ENCODE assay signal across 9 cellular contexts in the genomic region with DNA sequence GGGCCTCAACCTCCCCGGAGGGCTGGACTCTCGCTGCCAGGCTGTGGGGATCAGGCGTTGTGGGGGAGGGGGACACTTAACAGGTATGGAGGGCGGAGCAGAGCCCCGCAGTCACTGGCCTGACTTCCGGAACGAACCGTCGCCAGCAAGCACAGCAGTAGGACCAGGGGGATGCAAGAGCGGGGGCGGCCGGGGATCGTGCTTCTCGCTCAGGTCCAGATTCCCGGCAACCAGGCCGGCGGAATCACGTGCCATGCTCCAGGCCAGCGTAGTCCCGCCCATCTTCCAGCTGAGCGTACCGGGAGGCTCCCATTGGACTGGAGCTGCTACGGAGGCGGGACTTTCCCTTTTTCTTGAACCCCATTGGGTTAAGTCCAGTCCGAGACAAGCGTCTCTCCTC. TPM values are rescaled to one million over a fixed set of nuclear protein-coding genes. Genes with fewer than 3 reads are reported as not detected.
DNase-seq lines count a peak whose midpoint lies in the region; ATAC-seq, FAIRE-seq and TF ChIP-seq lines count a peak whose summit lies in the region.
"Had no signal": no experiment of that assay in that cellular context is flagged by ENCODE, and none has a peak within 500 bp of the region (broad histone marks: within the 10 kb centered on the region; RNA-seq: fewer than 3 reads in every experiment).

No MANE protein-coding gene starts in this region.

- ATAC-seq in GM19328 (IDR thresholded peaks at IDR 0.05; ENCODE audit: unreplicated experiment), result peak; percentile 98

- dilution Hi-C loops in endothelial cell of umbilical vein (cut with MboI; ENCODE audit: extremely low pct_ligation_motif_present, low sequenced_read_pairs), result no loop called here

- intact Hi-C loops in endothelial cell of umbilical vein (cut with micrococcal nuclease), result loop anchor here (1.0 kb wide), 1 partner anchor 22 kb away; a partner anchor contains a TSS

- no peak overlapping the region for H3K27ac ChIP-seq in endothelial cell of umbilical vein (ENCODE audit: insufficient read depth, low read depth, low read length)
- H3K27ac ChIP-seq in osteoblast (ENCODE audit: low read depth, low read length), result no peak overlapping the region

- peaks cover 6% of the 10 kb centered on the region for H3K4me1 ChIP-seq in endothelial cell of umbilical vein (ENCODE audit: control insufficient read depth, extremely low read depth, insufficient read depth, low read length)
- H3K4me1 ChIP-seq in osteoblast (ENCODE audit: insufficient read depth, low read length), result peaks cover 7% of the 10 kb centered on the region

- H3K4me3 ChIP-seq in endothelial cell of umbilical vein (replicated peaks in 1 of 3; ENCODE audit: insufficient read depth in 1 of 3, low read depth in 1 of 3, low read length in 3 of 3), result peak overlapping the region in 2 of 3 experiments; percentile 12 to 53
- peak overlapping the region; percentile 70 for H3K4me3 ChIP-seq in osteoblast (ENCODE audit: insufficient read depth, low read length)

- POLR2A ChIA-PET in endothelial cell of umbilical vein (lab: Charles Lee), result no interaction called here

- no peaks in the 10 kb centered on the region for H3K79me2 ChIP-seq in endothelial cell of umbilical vein (ENCODE audit: control insufficient read depth, insufficient read depth, low read length)
- peaks cover 8% of the 10 kb centered on the region for H3K79me2 ChIP-seq in osteoblast (ENCODE audit: insufficient read depth, low read length)

- H2AFZ ChIP-seq in endothelial cell of umbilical vein (ENCODE audit: low read depth, low read length) (peak overlapping the region; percentile 1), osteoblast (ENCODE audit: low read length) (peak overlapping the region; percentile 59)

- CTCF ChIA-PET in endothelial cell of umbilical vein (lab: Charles Lee), result interaction anchor here (0.7 to 2.9 kb wide), 2 partner anchors 12 to 43 kb away, joined by 4 to 12 read pairs; no protein-coding TSS in a partner anchor

- no peaks in the 10 kb centered on the region for H3K9me1 ChIP-seq in endothelial cell of umbilical vein (replicated peaks; ENCODE audit: control insufficient read depth, extremely low read depth, insufficient read depth, low read length)

- H3K27me3 ChIP-seq in endothelial cell of umbilical vein (ENCODE audit: control insufficient read depth in 2 of 2, insufficient read depth in 2 of 2, low read length in 2 of 2) (no peaks in the 10 kb centered on the region), osteoblast (ENCODE audit: insufficient read depth, low read length) (no peaks in the 10 kb centered on the region)

- no peak for FAIRE-seq in endothelial cell of umbilical vein (lab: Jason Lieb, UNC)

- no peak for TF ChIP-seq POLR2A in endothelial cell of umbilical vein (IDR thresholded peaks at IDR 0.05; ENCODE audit: low read depth, low read length)

- H3K9ac ChIP-seq in endothelial cell of umbilical vein (replicated peaks; ENCODE audit: extremely low read depth, insufficient read depth, low read length), result no peak overlapping the region

- H3K9me3 ChIP-seq in endothelial cell of umbilical vein (replicated peaks; ENCODE audit: control insufficient read depth, insufficient read depth, low read length) (no peaks in the 10 kb centered on the region), osteoblast (ENCODE audit: low read depth, low read length) (no peaks in the 10 kb centered on the region)

- peak overlapping the region; percentile 5 for H3K4me2 ChIP-seq in endothelial cell of umbilical vein (ENCODE audit: insufficient read depth, low read length)
- H3K4me2 ChIP-seq in osteoblast (ENCODE audit: insufficient read depth, low read length), result peak overlapping the region; percentile 26

- no peaks in the 10 kb centered on the region for H3K36me3 ChIP-seq in endothelial cell of umbilical vein (ENCODE audit: control insufficient read depth in 2 of 2, extremely low read depth in 1 of 2, insufficient read depth in 2 of 2, low read length in 2 of 2)
- no peaks in the 10 kb centered on the region for H3K36me3 ChIP-seq in osteoblast (ENCODE audit: insufficient read depth, low read length)

- no peaks in the 10 kb centered on the region for H4K20me1 ChIP-seq in endothelial cell of umbilical vein (replicated peaks; ENCODE audit: control insufficient read depth, extremely low read depth, insufficient read depth, low read length)
- no peaks in the 10 kb centered on the region for H4K20me1 ChIP-seq in osteoblast (ENCODE audit: insufficient read depth, low read length)

- BruUV-seq in endothelial cell of umbilical vein (replicated peaks; lab: Mats Ljungman, UMichigan), result no TSS peak

- TF ChIP-seq CTCF in endothelial cell of umbilical vein (IDR thresholded peaks at IDR 0.05; ENCODE audit: extremely low read depth in 1 of 2, insufficient read depth in 1 of 2, low read depth in 1 of 2, low read length in 2 of 2) (no peak), osteoblast (IDR thresholded peaks at IDR 0.05; ENCODE audit: extremely low read depth, low read depth, low read length) (no peak)

- peak; percentile 40 to 49 for DNase-seq in activated CD4-positive, alpha-beta T cell treated with anti-CD3 and anti-CD28 coated beads, Interleukin-2, amount 50 U/mL, for 24 hours (ENCODE audit: low read depth in 1 of 2, low spot score in 1 of 2)
- peak; percentile 89 for DNase-seq in endothelial cell of umbilical vein (ENCODE audit: low read depth, low spot score)
- DNase-seq in osteoblast (ENCODE audit: insufficient read length, low spot score, missing footprints), result peak; percentile 97
- no peak for DNase-seq in glomerular visceral epithelial cell (ENCODE audit: extremely low spot score)
- no peak for DNase-seq in NCI-H1436 treated with DMSO at 0.1 percent for 48 hours (lab: John Stamatoyannopoulos, UW)
- DNase-seq in NCI-H446 treated with DMSO at 0.1 percent for 48 hours (lab: John Stamatoyannopoulos, UW), result no peak
- DNase-seq in NCI-H187 treated with DMSO at 0.1 percent for 48 hours (lab: John Stamatoyannopoulos, UW), result no peak

TF ChIP-seq in endothelial cell of umbilical vein, 7 proteins besides CTCF, POLR2A, EP300 and RAD21:
- TF ChIP-seq, protein P1, sequence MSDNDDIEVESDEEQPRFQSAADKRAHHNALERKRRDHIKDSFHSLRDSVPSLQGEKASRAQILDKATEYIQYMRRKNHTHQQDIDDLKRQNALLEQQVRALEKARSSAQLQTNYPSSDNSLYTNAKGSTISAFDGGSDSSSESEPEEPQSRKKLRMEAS (IDR thresholded peaks at IDR 0.05; ENCODE audit: insufficient read depth, insufficient read length), result no peak
- no peak for TF ChIP-seq MYC (IDR thresholded peaks at IDR 0.05; ENCODE audit: low read depth, low read length)

RNA-seq across cellular contexts. Expression of a gene that starts 10.0 kb away (rescaled TPM):
- not detected in 2 replicates for total RNA-seq in endothelial cell of umbilical vein
- polyA plus RNA-seq in endothelial cell of umbilical vein, result 0.63 and 0.94 TPM in 2 replicates
- 0.04 TPM in 1 of 2 replicates, not detected in the other for polyA plus RNA-seq in endothelial cell of umbilical vein (2011; cell fraction: cytosol; rRNA removed)
- polyA plus RNA-seq in endothelial cell of umbilical vein (2011; cell fraction: nucleus; rRNA removed), result 0.24 TPM in 1 of 2 replicates, not detected in the other
- polyA plus RNA-seq in endothelial cell of umbilical vein (2012), result 0.22 and 0.33 TPM in 2 replicates
- 0.85 TPM in 1 of 2 replicates, not detected in the other for polyA minus RNA-seq in endothelial cell of umbilical vein
- polyA minus RNA-seq in endothelial cell of umbilical vein (2011; cell fraction: cytosol; rRNA and poly(A)+ RNA removed), result not detected
- not detected in 2 replicates for polyA minus RNA-seq in endothelial cell of umbilical vein (2011; cell fraction: nucleus; rRNA and poly(A)+ RNA removed)
- total RNA-seq in osteoblast, result 0.29 and 2.5 TPM in 2 replicates
- polyA plus RNA-seq: neural cell had no signal

RNA-seq across cellular contexts. Expression of a gene that starts 22.1 kb away (rescaled TPM):
- total RNA-seq in endothelial cell of umbilical vein, result 28.0 and 31.7 TPM in 2 replicates
- polyA plus RNA-seq in endothelial cell of umbilical vein, result 13.9 and 14.5 TPM in 2 replicates
- polyA plus RNA-seq in endothelial cell of umbilical vein (2011; cell fraction: cytosol; rRNA removed), result 17.9 and 18.4 TPM in 2 replicates
- 18.3 and 23.7 TPM in 2 replicates for polyA plus RNA-seq in endothelial cell of umbilical vein (2011; cell fraction: nucleus; rRNA removed)
- 8.6 and 18.4 TPM in 2 replicates for polyA plus RNA-seq in endothelial cell of umbilical vein (2012)
- 10.4 and 12.6 TPM in 2 replicates for polyA minus RNA-seq in endothelial cell of umbilical vein
- 19.5 TPM for polyA minus RNA-seq in endothelial cell of umbilical vein (2011; cell fraction: cytosol; rRNA and poly(A)+ RNA removed)
- polyA minus RNA-seq in endothelial cell of umbilical vein (2011; cell fraction: nucleus; rRNA and poly(A)+ RNA removed), result 5.6 and 6.6 TPM in 2 replicates
- 5.8 and 5.9 TPM in 2 replicates for total RNA-seq in osteoblast

RNA-seq across cellular contexts. Expression of a gene that starts 22.9 kb away (rescaled TPM):
- total RNA-seq in endothelial cell of umbilical vein (22.9 and 23.2 TPM in 2 replicates), osteoblast (13.6 and 14.1 TPM in 2 replicates)
- polyA plus RNA-seq in endothelial cell of umbilical vein, result 12.0 and 12.8 TPM in 2 replicates
- 15.1 and 16.7 TPM in 2 replicates for polyA plus RNA-seq in endothelial cell of umbilical vein (2011; cell fraction: cytosol; rRNA removed)
- polyA plus RNA-seq in endothelial cell of umbilical vein (2011; cell fraction: nucleus; rRNA removed), result 46.6 and 48.1 TPM in 2 replicates
- polyA plus RNA-seq in endothelial cell of umbilical vein (2012), result 14.3 and 15.9 TPM in 2 replicates
- polyA minus RNA-seq in endothelial cell of umbilical vein, result 11.4 and 12.8 TPM in 2 replicates
- polyA minus RNA-seq in endothelial cell of umbilical vein (2011; cell fraction: cytosol; rRNA and poly(A)+ RNA removed), result 9.7 TPM
- 11.2 and 15.5 TPM in 2 replicates for polyA minus RNA-seq in endothelial cell of umbilical vein (2011; cell fraction: nucleus; rRNA and poly(A)+ RNA removed)

RNA-seq across cellular contexts. Expression of a gene that starts 41.6 kb away (rescaled TPM):
- not detected in 2 replicates for total RNA-seq in endothelial cell of umbilical vein
- polyA plus RNA-seq in endothelial cell of umbilical vein, result not detected in 2 replicates
- not detected in 2 replicates for polyA plus RNA-seq in endothelial cell of umbilical vein (2011; cell fraction: cytosol; rRNA removed)
- polyA plus RNA-seq in endothelial cell of umbilical vein (2011; cell fraction: nucleus; rRNA removed), result not detected in 2 replicates
- not detected in 2 replicates for polyA plus RNA-seq in endothelial cell of umbilical vein (2012)
- polyA minus RNA-seq in endothelial cell of umbilical vein, result not detected in 2 replicates
- polyA minus RNA-seq in endothelial cell of umbilical vein (2011; cell fraction: cytosol; rRNA and poly(A)+ RNA removed), result not detected
- not detected in 2 replicates for polyA minus RNA-seq in endothelial cell of umbilical vein (2011; cell fraction: nucleus; rRNA and poly(A)+ RNA removed)
- not detected in 2 replicates for total RNA-seq in osteoblast
- polyA plus RNA-seq: neural cell had no signal

Comparison
In these comparisons a context has a peak if more than half of its experiments do, and no peak if none do; other contexts are left out.
1. DNase-seq: peak in activated CD4-positive, alpha-beta T cell treated with anti-CD3 and anti-CD28 coated beads, Interleukin-2, amount 50 U/mL, for 24 hours (2 of 2), endothelial cell of umbilical vein (single experiment) and osteoblast (single experiment); none in glomerular visceral epithelial cell (single experiment), NCI-H1436 treated with DMSO at 0.1 percent for 48 hours (single experiment), NCI-H446 treated with DMSO at 0.1 percent for 48 hours (single experiment) and NCI-H187 treated with DMSO at 0.1 percent for 48 hours (single experiment).